Comparison of ENCODE assay signal across 8 cellular contexts in genomic region chr19:46634045-46634655, GRCh38. TPM values are rescaled to one million over a fixed set of nuclear protein-coding genes. Genes with fewer than 3 reads are reported as not detected.
DNase-seq lines count a peak whose midpoint lies in the region; ATAC-seq and TF ChIP-seq lines count a peak whose summit lies in the region.

No MANE protein-coding gene starts in this region.

- peak; percentile 47 for ATAC-seq in HG02610 (IDR thresholded peaks at IDR 0.05; ENCODE audit: unreplicated experiment)

- WGBS in lower leg skin, 2 donors: 1 to 9% methylated on average over 27 to 34 of the region's 38 CpGs

- TF ChIP-seq CTCF in lower leg skin (IDR thresholded peaks at IDR 0.05): no peak

- H3K4me3 ChIP-seq in lower leg skin (ENCODE audit: low read depth, poor library complexity, severe bottlenecking): no peak overlapping the region

- DNase-seq in DMS153 treated with DMSO at 0.1 percent for 48 hours (lab: John Stamatoyannopoulos, UW; ENCODE audit: unreplicated experiment): peak; percentile 31
- DNase-seq in NCI-H2227 treated with DMSO at 0.1 percent for 48 hours (lab: John Stamatoyannopoulos, UW): peak; percentile 65
- peak; percentile 90 to 93 for DNase-seq in activated CD4-positive, alpha-beta T cell treated with anti-CD3 and anti-CD28 coated beads, Interleukin-2, amount 50 U/mL, for 24 hours (ENCODE audit: low read depth in 1 of 2, low spot score in 1 of 2)
- peak; percentile 92 for DNase-seq in dermis blood vessel endothelial cell
- DNase-seq in lower leg skin (ENCODE audit: low spot score in 2 of 2): peak; percentile 88 to 97
- DNase-seq in stimulated activated CD4-positive, alpha-beta T cell treated with anti-CD3 and anti-CD28 coated beads, TNF-alpha, amount 100 ng/mL, for 1 hour (ENCODE audit: low read depth in 3 of 3, low spot score in 1 of 3): peak; percentile 89 to 95 (median 92)
- DNase-seq in SKM-1 (lab: John Stamatoyannopoulos, UW; ENCODE audit: unreplicated experiment): no peak

- no peak for TF ChIP-seq POLR2A in lower leg skin (IDR thresholded peaks at IDR 0.05)

- intact Hi-C loops in lower leg skin (cut with DNase I; ENCODE audit: low total_unique reads): no loop called here

RNA-seq across cellular contexts. Expression of gene GNG8, which starts 1.9 kb away (rescaled TPM):
- total RNA-seq in dermis blood vessel endothelial cell (not detected in 2 replicates), lower leg skin (not detected)

RNA-seq across cellular contexts. Expression of gene PTGIR, which starts 9.3 kb away (rescaled TPM):
- not detected in 2 replicates for total RNA-seq in dermis blood vessel endothelial cell
- 1 to 10 TPM in 2 of 4 donors, under 1 TPM in 2; 0.51 to 3.6 (median 2.1) TPM for total RNA-seq in lower leg skin

RNA-seq across cellular contexts. Expression of gene DACT3, which starts 26.8 kb away (rescaled TPM):
- total RNA-seq in dermis blood vessel endothelial cell: 0.14 and 0.34 TPM in 2 replicates
- total RNA-seq in lower leg skin: 1 to 10 TPM; 1.3 to 4.1 (median 2.6) TPM

RNA-seq across cellular contexts. Expression of gene CALM3, which starts 33.0 kb away (rescaled TPM):
- 154 and 372 TPM in 2 replicates for total RNA-seq in dermis blood vessel endothelial cell
- total RNA-seq in lower leg skin: 10 to 100 TPM; 54.6 to 72.8 (median 63.1) TPM
